In the genomic region with DNA sequence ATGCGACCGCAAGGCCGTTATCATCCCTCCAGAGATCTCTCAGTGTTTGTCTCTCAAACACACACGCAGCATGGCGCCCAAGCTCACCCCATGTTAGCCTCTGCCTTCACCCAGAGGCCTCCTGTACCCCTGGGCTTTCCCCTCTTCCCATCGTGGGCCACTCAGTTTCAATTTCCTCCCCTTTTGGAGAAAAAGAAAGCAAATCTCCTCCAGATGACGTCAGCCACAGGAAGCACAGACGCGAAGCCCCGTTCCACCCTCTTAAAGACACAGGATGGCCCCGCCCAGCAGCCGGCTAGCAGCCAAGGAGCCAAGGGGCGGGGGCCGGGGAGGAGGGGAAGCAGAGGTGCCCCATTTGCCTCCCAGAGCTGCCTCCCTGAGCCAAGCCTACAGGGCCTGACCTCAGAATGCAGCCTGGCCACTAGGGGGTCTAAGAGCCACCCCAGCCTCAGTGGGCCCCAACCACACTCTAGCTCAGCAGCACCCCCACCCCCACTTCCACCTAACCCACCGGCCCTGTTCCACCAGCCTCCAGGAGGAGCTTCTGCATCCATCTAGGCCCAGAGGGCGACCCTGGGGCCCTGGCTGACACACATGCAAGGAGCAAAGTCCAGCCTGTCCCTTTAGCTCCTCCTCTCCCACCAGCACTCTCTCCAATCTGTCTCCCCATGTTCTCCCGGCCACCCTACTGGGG, we compare ENCODE assay signal across 8 cellular contexts. TPM values are rescaled to one million over a fixed set of nuclear protein-coding genes. Genes with fewer than 3 reads are reported as not detected.
DNase-seq lines count a peak whose midpoint lies in the region; ATAC-seq and TF ChIP-seq lines count a peak whose summit lies in the region.

No MANE protein-coding gene starts in this region.

- TF ChIP-seq CTCF in AG09309 (IDR thresholded peaks at IDR 0.05; ENCODE audit: control insufficient read depth, insufficient read depth, low read depth, low read length, missing control alignments) (peak; percentile 51), kidney epithelial cell (IDR thresholded peaks at IDR 0.05; ENCODE audit: insufficient read depth, low read length, poor library complexity, severe bottlenecking) (peak; percentile 28)

- DNase-seq in AG09309 (ENCODE audit: low read depth) (peak; percentile 63), NCI-H226 (peak; percentile 93), cerebellum (ENCODE audit: low spot score) (peak; percentile 92), kidney epithelial cell (ENCODE audit: low read depth) (peak; percentile 69)
- peak; percentile 88 for DNase-seq in activated CD4-positive, CD25-positive, alpha-beta regulatory T cell treated with anti-CD3 and anti-CD28 coated beads, Interleukin-2, amount 50 U/mL, for 72 hours
- DNase-seq in stimulated activated CD4-positive, alpha-beta T cell treated with anti-CD3 and anti-CD28 coated beads, Interleukin-15, amount 100 ng/mL, for 24 hours, result peak; percentile 98

- peak overlapping the region; percentile 74 for H3K4me3 ChIP-seq in AG09309 (ENCODE audit: control insufficient read depth, low read depth, low read length)
- H3K4me3 ChIP-seq in kidney epithelial cell (ENCODE audit: low read depth, low read length), result peak overlapping the region; percentile 69

- no peaks in the 10 kb centered on the region for H3K36me3 ChIP-seq in kidney epithelial cell (ENCODE audit: control insufficient read depth, insufficient read depth, low read length)

- ATAC-seq in GM18870 (IDR thresholded peaks at IDR 0.05; ENCODE audit: unreplicated experiment) (peak; percentile 77), HG03108 (IDR thresholded peaks at IDR 0.05; ENCODE audit: unreplicated experiment) (peak; percentile 75)

- H3K27me3 ChIP-seq in kidney epithelial cell (ENCODE audit: control insufficient read depth, insufficient read depth, low read length), result no peaks in the 10 kb centered on the region

RNA-seq across cellular contexts. Expression of a gene that starts 26.5 kb away (rescaled TPM):
- total RNA-seq in cerebellum (7.3 TPM), kidney epithelial cell (5.7 and 6.8 TPM in 2 replicates)

RNA-seq across cellular contexts. Expression of a gene that starts 30.9 kb away (rescaled TPM):
- total RNA-seq in cerebellum (39.5 TPM), kidney epithelial cell (231 and 248 TPM in 2 replicates)

RNA-seq across cellular contexts. Expression of a gene that starts 33.0 kb away (rescaled TPM):
- total RNA-seq in cerebellum, result 83.0 TPM
- 374 and 462 TPM in 2 replicates for total RNA-seq in kidney epithelial cell

RNA-seq across cellular contexts. Expression of a gene that starts 33.2 kb away (rescaled TPM):
- total RNA-seq in cerebellum (6.0 TPM), kidney epithelial cell (39.2 and 46.4 TPM in 2 replicates)

RNA-seq across cellular contexts. Expression of a gene that starts 43.2 kb away (rescaled TPM):
- total RNA-seq in cerebellum (85.4 TPM), kidney epithelial cell (115 and 137 TPM in 2 replicates)

Comparison
In these comparisons a context has a peak if more than half of its experiments do, and no peak if none do; other contexts are left out.
1. Peak in every context shown above with its lines: DNase-seq, ATAC-seq and H3K4me3 ChIP-seq.